8 cellular contexts compared by ENCODE assay signal in genomic region chr5:90558344-90559192, GRCh38. TPM values are rescaled to one million over a fixed set of nuclear protein-coding genes. Genes with fewer than 3 reads are reported as not detected.
A peak's percentile ranks its signal among the peaks of the same experiment; 100 is the strongest.
DNase-seq lines count a peak whose midpoint lies in the region; ATAC-seq and TF ChIP-seq lines count a peak whose summit lies in the region.

TSS of gene ADGRV1 (plus strand) at chr5:90558797. CDS start at chr5:90558896, 99 bp downstream.

- H3K9ac ChIP-seq in smooth muscle cell (ENCODE audit: low read depth), result no peak within 1 kb of the TSS

- peaks cover 72% of the 10 kb centered on the region for H3K27me3 ChIP-seq in smooth muscle cell (ENCODE audit: low read depth)

- TF ChIP-seq CTCF in cardiac fibroblast (IDR thresholded peaks at IDR 0.05; ENCODE audit: low read depth, low read length) (no peak), smooth muscle cell (IDR thresholded peaks at IDR 0.05; ENCODE audit: borderline replicate concordance, insufficient read depth, poor library complexity, severe bottlenecking) (no peak)

- no peaks in the 10 kb centered on the region for H3F3A ChIP-seq in smooth muscle cell (ENCODE audit: low read depth)

- H3K4me2 ChIP-seq in smooth muscle cell, result peak within 1 kb of the TSS; percentile 84

- no peaks in the 10 kb centered on the region for H3K36me3 ChIP-seq in smooth muscle cell (ENCODE audit: low read depth)

- H3K9me3 ChIP-seq in smooth muscle cell (replicated peaks; ENCODE audit: low read depth), result no peaks in the 10 kb centered on the region

- H4K20me1 ChIP-seq in smooth muscle cell (ENCODE audit: low read depth), result no peaks in the 10 kb centered on the region

- peak within 1 kb of the TSS; percentile 11 to 19 for H3K4me3 ChIP-seq in cardiac fibroblast (replicated peaks in 1 of 2; ENCODE audit: low read depth in 2 of 2, low read length in 2 of 2)
- peak within 1 kb of the TSS; percentile 48 for H3K4me3 ChIP-seq in smooth muscle cell

- H3K4me1 ChIP-seq in smooth muscle cell (ENCODE audit: low read depth), result peaks cover 38% of the 10 kb centered on the region

- ATAC-seq in HG02759 (IDR thresholded peaks at IDR 0.05; ENCODE audit: unreplicated experiment) (peak; percentile 62), HG03095 (IDR thresholded peaks at IDR 0.05; ENCODE audit: unreplicated experiment) (no peak)

- H3K79me2 ChIP-seq in smooth muscle cell (ENCODE audit: low read depth), result no peaks in the 10 kb centered on the region

- DNase-seq in DMS53 treated with DMSO at 0.1 percent for 48 hours (lab: John Stamatoyannopoulos, UW; ENCODE audit: unreplicated experiment) (peak; percentile 97), NCI-H774 (lab: John Stamatoyannopoulos, UW) (peak; percentile 98), cardiac fibroblast (ENCODE audit: low read depth in 2 of 2) (peak; percentile 13 to 61), iris pigment epithelial cell (ENCODE audit: low read depth) (peak; percentile 29), smooth muscle cell (lab: John Stamatoyannopoulos, UW; ENCODE audit: unreplicated experiment) (no peak), mesenteric fat pad (ENCODE audit: low spot score) (no peak)

- peak within 1 kb of the TSS; percentile 23 for H2AFZ ChIP-seq in smooth muscle cell (ENCODE audit: low read depth)

- H3K27ac ChIP-seq in smooth muscle cell (ENCODE audit: low read depth), result no peak within 1 kb of the TSS

- WGBS in smooth muscle cell (ENCODE audit: low lambda C conversion rate), result 1% methylated on average over 45 of the region's 60 CpGs

RNA-seq across cellular contexts. Expression of gene ADGRV1, which starts in this region (rescaled TPM):
- total RNA-seq in smooth muscle cell (17.7 and 18.3 TPM in 2 replicates), mesenteric fat pad (0.16 TPM)
- 16.8 and 24.5 TPM in 2 replicates for polyA plus RNA-seq in smooth muscle cell

Comparison
In these comparisons a context has a peak if more than half of its experiments do, and no peak if none do; other contexts are left out.
1. RNA of gene ADGRV1 (total RNA-seq): 17.7 to 18.3 TPM in smooth muscle cell; 0.16 TPM in mesenteric fat pad (single experiment); every median in the first group is over 10 times any median in the second.
2. DNase-seq: peak in DMS53 treated with DMSO at 0.1 percent for 48 hours (single experiment), NCI-H774 (single experiment), cardiac fibroblast (2 of 2) and iris pigment epithelial cell (single experiment); none in smooth muscle cell (single experiment) and mesenteric fat pad (single experiment).